Comparison of ENCODE assay signal across 1 cellular context in the genomic region with DNA sequence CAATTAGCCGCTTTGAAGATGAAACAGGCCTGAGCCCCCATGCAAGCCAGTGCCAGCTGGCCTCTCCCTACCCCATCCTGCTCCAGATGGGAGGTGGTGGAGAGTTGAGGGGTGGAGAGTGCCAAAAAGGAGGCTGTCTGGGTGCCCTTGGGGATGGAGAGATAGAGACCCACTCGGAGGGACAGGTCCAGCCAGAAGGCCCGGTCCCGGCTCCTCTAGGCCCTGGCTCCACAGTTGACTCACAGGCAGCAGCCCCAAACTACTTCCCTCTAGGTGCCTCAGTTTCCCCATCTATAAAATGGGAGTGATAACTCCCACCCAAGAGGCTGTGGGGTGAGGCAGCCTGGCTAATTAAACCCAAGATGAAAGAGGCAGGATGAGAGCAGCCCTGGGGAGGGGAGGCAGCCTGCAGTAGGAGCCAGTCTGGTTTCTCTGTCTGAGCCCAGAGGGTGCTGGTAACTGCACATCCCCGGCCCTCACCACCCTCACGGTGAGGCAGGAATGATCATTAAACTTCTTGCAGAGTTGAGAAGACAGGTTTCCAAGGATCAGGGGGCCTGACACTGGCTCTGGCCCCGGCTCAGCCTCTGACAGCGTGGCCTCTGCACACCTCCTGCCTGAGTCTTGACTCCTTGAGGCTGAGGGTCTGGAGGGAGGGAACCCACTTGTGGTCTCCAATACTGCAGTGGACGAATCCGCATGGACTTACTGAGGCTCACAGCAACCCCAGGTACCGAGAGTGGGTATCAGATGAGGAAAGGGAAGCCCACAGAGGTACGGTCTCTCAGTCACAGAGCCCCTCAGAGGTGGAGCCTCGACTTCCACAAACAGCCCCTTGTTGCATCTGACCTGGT.
TF ChIP-seq lines count a peak whose summit lies in the region.

No MANE protein-coding gene starts in this region.

TF ChIP-seq in HepG2, 621 proteins besides CTCF, POLR2A, EP300 and RAD21:
- TF ChIP-seq GPN1 (CRISPR knock-in tag; IDR thresholded peaks at IDR 0.05; ENCODE audit: borderline replicate concordance) (no peak), RBM39 (IDR thresholded peaks at IDR 0.05; ENCODE audit: low read depth, low read length, poor library complexity, severe bottlenecking) (peak; percentile 7), ZNF629 (CRISPR knock-in tag; conservative IDR thresholded peaks at IDR 0.05) (peak; percentile 71)
TF ChIP-seq in HepG2: peak in this region for 2.
